Comparison of ENCODE assay signal across 8 cellular contexts in the genomic region with DNA sequence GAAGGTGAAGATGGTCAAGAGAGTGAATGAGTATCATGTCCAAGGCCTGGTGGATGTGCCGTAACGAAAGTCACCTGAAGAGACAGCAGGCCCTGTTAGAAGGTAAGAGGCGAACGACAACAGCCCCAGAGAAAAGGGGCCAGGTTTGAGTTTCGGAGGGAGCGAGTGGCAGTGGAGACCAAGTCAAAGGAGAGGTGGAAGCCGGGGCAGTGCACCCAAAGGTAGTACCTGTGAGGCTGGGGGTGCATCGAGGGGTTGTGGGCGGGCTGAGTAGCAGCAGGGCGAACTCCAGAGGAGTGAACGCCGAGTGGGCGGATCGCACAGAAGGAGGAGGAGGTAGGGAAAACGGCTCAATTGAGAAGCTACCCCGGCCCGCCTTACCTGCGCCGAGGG. TPM values are rescaled to one million over a fixed set of nuclear protein-coding genes. Genes with fewer than 3 reads are reported as not detected.
DNase-seq lines count a peak whose midpoint lies in the region; ATAC-seq, FAIRE-seq and TF ChIP-seq lines count a peak whose summit lies in the region.

No MANE protein-coding gene starts in this region.

- H3K27ac ChIP-seq in A549 (peak overlapping the region; percentile 75 to 91), Panc1 (ENCODE audit: low read length) (peak overlapping the region; percentile 92), dorsolateral prefrontal cortex (peak overlapping the region; percentile 14 to 98 (median 91)), muscle layer of colon (ENCODE audit: low read depth, low read length) (peak overlapping the region; percentile 99)

- in situ Hi-C loops in Panc1 (cut with HindIII; ENCODE audit: low pct_unique_long_range_greater_than_20kb, low sequenced_read_pairs), result no loop called here

- peak overlapping the region; percentile 58 for H3K9ac ChIP-seq in muscle layer of colon (ENCODE audit: low read length)

- TF ChIP-seq RAD21 in A549 (conservative IDR thresholded peaks at IDR 0.05 in 1 of 2, IDR thresholded peaks at IDR 0.05 in 1 of 2), result no peak

- TF ChIP-seq EP300 in A549 (IDR thresholded peaks at IDR 0.05), result no peak

- WGBS in A549 (ENCODE audit: missing lambda C conversion rate), result under 1% methylated on average over 19 of the region's 19 CpGs

- H3K4me2 ChIP-seq in A549, result peak overlapping the region; percentile 83

- POLR2A ChIA-PET in A549 (lab: Yijun Ruan, JAX), result interaction anchor here (0.5 kb wide), 1 partner anchor 39 kb away, joined by 5 read pairs; no protein-coding TSS in a partner anchor
- POLR2A ChIA-PET in Panc1 (lab: Charles Lee), result no interaction called here
- POLR2A ChIA-PET in HEK293T (lab: Yijun Ruan, JAX), result interaction anchor here (0.9 kb wide), 1 partner anchor 11 kb away, joined by 7 read pairs; no protein-coding TSS in a partner anchor

- H3K27me3 ChIP-seq in Panc1 (ENCODE audit: control insufficient read depth, insufficient read depth, low read length), result no peaks in the 10 kb centered on the region
- H3K27me3 ChIP-seq in dorsolateral prefrontal cortex, result no peaks in the 10 kb centered on the region
- H3K27me3 ChIP-seq in muscle layer of colon (ENCODE audit: control insufficient read depth in 1 of 2, insufficient read depth in 2 of 2, low read length in 2 of 2), result no peaks in the 10 kb centered on the region

- no peak for TF ChIP-seq POLR2A in A549 (IDR thresholded peaks at IDR 0.05; ENCODE audit: low read length)

- no peak for TF ChIP-seq CTCF in A549 (IDR thresholded peaks at IDR 0.05)
- no peak for TF ChIP-seq CTCF in Panc1 (IDR thresholded peaks at IDR 0.05)
- no peak for TF ChIP-seq CTCF in dorsolateral prefrontal cortex (IDR thresholded peaks at IDR 0.05 in 54 of 56, conservative IDR thresholded peaks at IDR 0.05 in 2 of 56; ENCODE audit: low read depth in 1 of 56, partially characterized antibody in 56 of 56)

- ATAC-seq in A549 (peak; percentile 86), HG02970 (IDR thresholded peaks at IDR 0.05; ENCODE audit: low FRiP score, unreplicated experiment) (peak; percentile 31), Panc1 (peak; percentile 78)

- H3K9me3 ChIP-seq in A549, result no peaks in the 10 kb centered on the region
- H3K9me3 ChIP-seq in Panc1 (ENCODE audit: control insufficient read depth, insufficient read depth, low read depth, low read length), result no peaks in the 10 kb centered on the region
- no peaks in the 10 kb centered on the region for H3K9me3 ChIP-seq in muscle layer of colon (ENCODE audit: low read length)

- CTCF ChIA-PET in A549 (lab: Yijun Ruan, JAX), result interaction anchor here (0.7 kb wide), 1 partner anchor 36 kb away, joined by 4 read pairs; no protein-coding TSS in a partner anchor
- CTCF ChIA-PET in Panc1 (lab: Charles Lee), result no interaction called here
- CTCF ChIA-PET in HEK293T (lab: Yijun Ruan, JAX), result no interaction called here

- DNase-seq in A549 (ENCODE audit: low read depth in 1 of 2, low spot score in 1 of 2), result peak in 1 of 2 experiments; percentile 69
- DNase-seq in GM18507 (ENCODE audit: extremely low spot score, insufficient read length, low read depth), result peak; percentile 32
- DNase-seq in Panc1 (ENCODE audit: low read depth, low spot score), result no peak
- no peak for DNase-seq in dorsolateral prefrontal cortex
- no peak for DNase-seq in NCI-H128 (lab: John Stamatoyannopoulos, UW; ENCODE audit: unreplicated experiment)
- no peak for DNase-seq in HEK293T (ENCODE audit: extremely low spot score)

- intact Hi-C loops in Panc1 (cut with micrococcal nuclease; ENCODE audit: unreplicated experiment) (no loop called here), dorsolateral prefrontal cortex (cut with DNase I) (loop anchor here (2.0 to 10.0 kb wide), 5 partner anchors 87 to 295 kb away; partner anchors contain the start of genes AAMP (in 2 of the 2), BCS1L (in 2 of the 2), PNKD (in 2 of the 2) and ZNF142 (in 2 of the 2))

- peaks cover 11% of the 10 kb centered on the region for H3K36me3 ChIP-seq in Panc1 (ENCODE audit: control insufficient read depth, insufficient read depth, low read length)
- H3K36me3 ChIP-seq in muscle layer of colon (ENCODE audit: insufficient read depth, low read length), result peaks cover 5% of the 10 kb centered on the region

- BruUV-seq in Panc1 (replicated peaks; lab: Mats Ljungman, UMichigan), result no TSS peak

- H3K4me3 ChIP-seq in A549, result peak overlapping the region; percentile 62
- peak overlapping the region; percentile 81 to 95 for H3K4me3 ChIP-seq in Panc1 (ENCODE audit: low read depth in 2 of 2, low read length in 2 of 2)
- peak overlapping the region; percentile 69 to 99 (median 92) for H3K4me3 ChIP-seq in dorsolateral prefrontal cortex
- H3K4me3 ChIP-seq in muscle layer of colon (ENCODE audit: low read depth in 1 of 2, low read length in 2 of 2), result peak overlapping the region; percentile 80 to 88

- FAIRE-seq in A549 (lab: Jason Lieb, UNC) (no peak), GM18507 (lab: Jason Lieb, UNC) (peak; percentile 5)

- peaks cover 22% of the 10 kb centered on the region for H3K4me1 ChIP-seq in A549
- peaks cover 18% of the 10 kb centered on the region for H3K4me1 ChIP-seq in Panc1 (ENCODE audit: control insufficient read depth, insufficient read depth, low read length)
- H3K4me1 ChIP-seq in muscle layer of colon (ENCODE audit: insufficient read depth, low read length), result peaks cover 31% of the 10 kb centered on the region

TF ChIP-seq in A549, 52 proteins besides CTCF, POLR2A, EP300 and RAD21 (continues in another document):
- TF ChIP-seq FOXS1 (CRISPR knock-in tag; IDR thresholded peaks at IDR 0.05) (no peak), HES2 (IDR thresholded peaks at IDR 0.05) (no peak), ZNF302 (CRISPR knock-in tag; IDR thresholded peaks at IDR 0.05) (no peak), HEYL (CRISPR knock-in tag; IDR thresholded peaks at IDR 0.05) (no peak), TP53 (CRISPR knock-in tag; IDR thresholded peaks at IDR 0.05) (no peak)
- TF ChIP-seq, protein P1, sequence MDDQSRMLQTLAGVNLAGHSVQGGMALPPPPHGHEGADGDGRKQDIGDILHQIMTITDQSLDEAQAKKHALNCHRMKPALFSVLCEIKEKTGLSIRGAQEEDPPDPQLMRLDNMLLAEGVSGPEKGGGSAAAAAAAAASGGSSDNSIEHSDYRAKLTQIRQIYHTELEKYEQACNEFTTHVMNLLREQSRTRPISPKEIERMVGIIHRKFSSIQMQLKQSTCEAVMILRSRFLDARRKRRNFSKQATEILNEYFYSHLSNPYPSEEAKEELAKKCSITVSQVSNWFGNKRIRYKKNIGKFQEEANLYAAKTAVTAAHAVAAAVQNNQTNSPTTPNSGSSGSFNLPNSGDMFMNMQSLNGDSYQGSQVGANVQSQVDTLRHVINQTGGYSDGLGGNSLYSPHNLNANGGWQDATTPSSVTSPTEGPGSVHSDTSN (IDR thresholded peaks at IDR 0.05), result no peak

TF ChIP-seq in HEK293T, 16 proteins besides CTCF, POLR2A, EP300 and RAD21 (continues in another document):
- no peak for TF ChIP-seq CTBP1 (IDR thresholded peaks at IDR 0.05; ENCODE audit: borderline replicate concordance)
- TF ChIP-seq L3MBTL2 (conservative IDR thresholded peaks at IDR 0.05), result no peak
- TF ChIP-seq NFRKB (IDR thresholded peaks at IDR 0.05), result no peak
- no peak for TF ChIP-seq TARDBP (IDR thresholded peaks at IDR 0.05)
- no peak for TF ChIP-seq SUZ12 (IDR thresholded peaks at IDR 0.05)
- no peak for TF ChIP-seq ELF4 (IDR thresholded peaks at IDR 0.05)
- TF ChIP-seq LEF1 (IDR thresholded peaks at IDR 0.05; ENCODE audit: borderline replicate concordance), result no peak
- no peak for TF ChIP-seq HDGF (IDR thresholded peaks at IDR 0.05; ENCODE audit: borderline replicate concordance)
- no peak for TF ChIP-seq FOXK2 (IDR thresholded peaks at IDR 0.05)
- no peak for TF ChIP-seq FOXM1 (IDR thresholded peaks at IDR 0.05; ENCODE audit: borderline replicate concordance)
- no peak for TF ChIP-seq ZNF384 (IDR thresholded peaks at IDR 0.05)
- TF ChIP-seq FOXA1 (IDR thresholded peaks at IDR 0.05), result no peak
- no peak for TF ChIP-seq BHLHE40 (IDR thresholded peaks at IDR 0.05; ENCODE audit: borderline replicate concordance)
- no peak for TF ChIP-seq PKNOX1 (IDR thresholded peaks at IDR 0.05)

RNA-seq across cellular contexts. Expression of gene USP37, which starts 0.4 kb away (rescaled TPM):
- polyA plus RNA-seq in A549 (2011; rRNA removed) (10.9 and 12.8 TPM in 2 replicates), A549 (2017; fragmentation: RNase III; extraction: RNeasy Plus Mini Kit Qiagen cat#74134 plus additional on column Dnase treatment) (5.1 to 5.3 TPM (median 5.2 TPM) in 3 replicates)
- 1.5 and 1.6 TPM in 2 replicates for polyA plus RNA-seq in A549 (2012; cell fraction: cytosol; rRNA removed)
- polyA plus RNA-seq in A549 (2012; cell fraction: nucleus; rRNA removed), result 1.2 and 2.1 TPM in 2 replicates
- polyA minus RNA-seq in A549 (2011; rRNA and poly(A)+ RNA removed), result 11.5 and 14.5 TPM in 2 replicates
- total RNA-seq in Panc1 (2021; ENCODE audit: unreplicated experiment) (19.2 TPM), dorsolateral prefrontal cortex (10 to 100 TPM; 15.0 to 42.8 (median 26.7) TPM)
- 3.2 TPM for polyA plus RNA-seq in Panc1 (2012; ENCODE audit: insufficient read length)

RNA-seq across cellular contexts. Expression of gene CNOT9, which starts 0.8 kb away (rescaled TPM):
- polyA plus RNA-seq in A549 (2011; rRNA removed), result 86.7 and 87.4 TPM in 2 replicates
- polyA plus RNA-seq in A549 (2012; cell fraction: cytosol; rRNA removed), result 42.6 and 43.3 TPM in 2 replicates
- 55.5 and 61.7 TPM in 2 replicates for polyA plus RNA-seq in A549 (2012; cell fraction: nucleus; rRNA removed)
- 40.1 to 42.7 TPM (median 40.9 TPM) in 3 replicates for polyA plus RNA-seq in A549 (2017; fragmentation: RNase III; extraction: RNeasy Plus Mini Kit Qiagen cat#74134 plus additional on column Dnase treatment)
- polyA minus RNA-seq in A549 (2011; rRNA and poly(A)+ RNA removed), result 107 and 112 TPM in 2 replicates
- 73.0 TPM for total RNA-seq in Panc1 (2021; ENCODE audit: unreplicated experiment)
- 46.5 TPM for polyA plus RNA-seq in Panc1 (2012; ENCODE audit: insufficient read length)
- total RNA-seq in dorsolateral prefrontal cortex, result 10 to 100 TPM; 27.4 to 52.0 (median 37.4) TPM

RNA-seq across cellular contexts. Expression of gene PLCD4, which starts 39.9 kb away (rescaled TPM):
- 2.5 and 2.8 TPM in 2 replicates for polyA plus RNA-seq in A549 (2011; rRNA removed)
- 0.56 and 0.61 TPM in 2 replicates for polyA plus RNA-seq in A549 (2012; cell fraction: cytosol; rRNA removed)
- polyA plus RNA-seq in A549 (2012; cell fraction: nucleus; rRNA removed), result 2.7 and 2.9 TPM in 2 replicates
- 0.83 to 1.7 TPM (median 1.2 TPM) in 3 replicates for polyA plus RNA-seq in A549 (2017; fragmentation: RNase III; extraction: RNeasy Plus Mini Kit Qiagen cat#74134 plus additional on column Dnase treatment)
- 1.5 and 4.1 TPM in 2 replicates for polyA minus RNA-seq in A549 (2011; rRNA and poly(A)+ RNA removed)
- total RNA-seq in Panc1 (2021; ENCODE audit: unreplicated experiment), result 12.9 TPM
- 11.8 TPM for polyA plus RNA-seq in Panc1 (2012; ENCODE audit: insufficient read length)
- total RNA-seq in dorsolateral prefrontal cortex, result 10 to 100 TPM in 14 of 120 experiments, 1 to 10 TPM in 106; 2.4 to 17.0 (median 6.2) TPM

Comparison
In these comparisons a context has a peak if more than half of its experiments do, and no peak if none do; other contexts are left out.
1. ATAC-seq: peak in every context shown above with its lines; median percentile 86 in A549; 78 in Panc1; 31 in HG02970.